ENCODE assay signal across 3 cellular contexts in genomic region chr15:94503293-94503692, GRCh38.
TF ChIP-seq lines count a peak whose summit lies in the region.

No MANE protein-coding gene starts in this region.

TF ChIP-seq in A549, 52 proteins besides CTCF, POLR2A, EP300 and RAD21:
- TF ChIP-seq NFE2L2 (conservative IDR thresholded peaks at IDR 0.05; ENCODE audit: low read length): peak; percentile 83
- no peak for TF ChIP-seq TFCP2L1 (CRISPR knock-in tag; IDR thresholded peaks at IDR 0.05)
- no peak for TF ChIP-seq MYC (IDR thresholded peaks at IDR 0.05; ENCODE audit: borderline replicate concordance, low read length)
- no peak for TF ChIP-seq ELK1 (IDR thresholded peaks at IDR 0.05; ENCODE audit: low read depth, low read length)
- TF ChIP-seq BHLHE40 (IDR thresholded peaks at IDR 0.05; ENCODE audit: low read depth, low read length): no peak
- TF ChIP-seq NPAS2 (CRISPR knock-in tag; IDR thresholded peaks at IDR 0.05; ENCODE audit: borderline replicate concordance): no peak
- no peak for TF ChIP-seq TP53 (CRISPR knock-in tag; IDR thresholded peaks at IDR 0.05)
- TF ChIP-seq PBX3 (IDR thresholded peaks at IDR 0.05): no peak
- TF ChIP-seq, protein P1, sequence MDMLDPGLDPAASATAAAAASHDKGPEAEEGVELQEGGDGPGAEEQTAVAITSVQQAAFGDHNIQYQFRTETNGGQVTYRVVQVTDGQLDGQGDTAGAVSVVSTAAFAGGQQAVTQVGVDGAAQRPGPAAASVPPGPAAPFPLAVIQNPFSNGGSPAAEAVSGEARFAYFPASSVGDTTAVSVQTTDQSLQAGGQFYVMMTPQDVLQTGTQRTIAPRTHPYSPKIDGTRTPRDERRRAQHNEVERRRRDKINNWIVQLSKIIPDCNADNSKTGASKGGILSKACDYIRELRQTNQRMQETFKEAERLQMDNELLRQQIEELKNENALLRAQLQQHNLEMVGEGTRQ (IDR thresholded peaks at IDR 0.05): no peak
- no peak for TF ChIP-seq SMC3 (IDR thresholded peaks at IDR 0.05)
- TF ChIP-seq PHF8 (IDR thresholded peaks at IDR 0.05; ENCODE audit: borderline replicate concordance, low read depth): no peak
- TF ChIP-seq FOSB (CRISPR knock-in tag; IDR thresholded peaks at IDR 0.05): no peak
- no peak for TF ChIP-seq FOSL2 (IDR thresholded peaks at IDR 0.05)
- no peak for TF ChIP-seq FOSL2 (CRISPR knock-in tag; IDR thresholded peaks at IDR 0.05)
- TF ChIP-seq MAFK (IDR thresholded peaks at IDR 0.05; ENCODE audit: partially characterized antibody): peak; percentile 88
- TF ChIP-seq E2F6 (IDR thresholded peaks at IDR 0.05; ENCODE audit: borderline replicate concordance, low read depth): no peak

TF ChIP-seq in HCT116, 20 proteins besides CTCF, POLR2A, EP300 and RAD21 (continued from another document):
- TF ChIP-seq MAX (IDR thresholded peaks at IDR 0.05): no peak
- no peak for TF ChIP-seq POLR2AphosphoS5 (IDR thresholded peaks at IDR 0.05; ENCODE audit: low read depth, low read length)
- no peak for TF ChIP-seq REST (IDR thresholded peaks at IDR 0.05; ENCODE audit: low read depth)
- no peak for TF ChIP-seq SRF (IDR thresholded peaks at IDR 0.05; ENCODE audit: low read depth)
- no peak for TF ChIP-seq TCF7L2 (IDR thresholded peaks at IDR 0.05; ENCODE audit: borderline replicate concordance, extremely low read depth, insufficient read depth, insufficient read length)
- no peak for TF ChIP-seq JUND (IDR thresholded peaks at IDR 0.05)
- no peak for TF ChIP-seq ATF3 (IDR thresholded peaks at IDR 0.05)
- no peak for TF ChIP-seq CBX3 (IDR thresholded peaks at IDR 0.05; ENCODE audit: low read depth)
- TF ChIP-seq EZH2 (IDR thresholded peaks at IDR 0.05): no peak
- no peak for TF ChIP-seq SP1 (IDR thresholded peaks at IDR 0.05; ENCODE audit: low read depth)
- no peak for TF ChIP-seq ZFX (IDR thresholded peaks at IDR 0.05)
- TF ChIP-seq CEBPB (IDR thresholded peaks at IDR 0.05; ENCODE audit: low read depth): no peak
- TF ChIP-seq ZBTB33 (IDR thresholded peaks at IDR 0.05; ENCODE audit: extremely low read depth, insufficient replicate concordance, low read length): no peak

TF ChIP-seq in H1, 55 proteins besides CTCF, POLR2A, EP300 and RAD21:
- peak; percentile 82; the same call in 1 of the 2 replicates for TF ChIP-seq BACH1 (IDR thresholded peaks at IDR 0.05; ENCODE audit: low read length)
- TF ChIP-seq CHD2 (IDR thresholded peaks at IDR 0.05; ENCODE audit: low read length): no peak
- no peak for TF ChIP-seq RNF2 (IDR thresholded peaks at IDR 0.05; ENCODE audit: borderline replicate concordance, low read depth, low read length, missing control alignments, poor library complexity, severe bottlenecking)
- no peak for TF ChIP-seq RFX5 (IDR thresholded peaks at IDR 0.05; ENCODE audit: borderline replicate concordance, low read depth, low read length)
- no peak for TF ChIP-seq GTF2F1 (IDR thresholded peaks at IDR 0.05; ENCODE audit: borderline replicate concordance, low read depth, low read length)
- peak; percentile 55; the same call in 1 of the 2 replicates for TF ChIP-seq MAFK (IDR thresholded peaks at IDR 0.05; ENCODE audit: low read depth, low read length)
- TF ChIP-seq TCF12 (IDR thresholded peaks at IDR 0.05; ENCODE audit: low read depth, low read length): no peak
- TF ChIP-seq JUN (IDR thresholded peaks at IDR 0.05; ENCODE audit: low read depth, low read length): no peak
- no peak for TF ChIP-seq KDM1A (IDR thresholded peaks at IDR 0.05; ENCODE audit: borderline replicate concordance, low read length)
TF ChIP-seq in H1: peak in this region for 2.
